8 cellular contexts compared by ENCODE assay signal in the genomic region with DNA sequence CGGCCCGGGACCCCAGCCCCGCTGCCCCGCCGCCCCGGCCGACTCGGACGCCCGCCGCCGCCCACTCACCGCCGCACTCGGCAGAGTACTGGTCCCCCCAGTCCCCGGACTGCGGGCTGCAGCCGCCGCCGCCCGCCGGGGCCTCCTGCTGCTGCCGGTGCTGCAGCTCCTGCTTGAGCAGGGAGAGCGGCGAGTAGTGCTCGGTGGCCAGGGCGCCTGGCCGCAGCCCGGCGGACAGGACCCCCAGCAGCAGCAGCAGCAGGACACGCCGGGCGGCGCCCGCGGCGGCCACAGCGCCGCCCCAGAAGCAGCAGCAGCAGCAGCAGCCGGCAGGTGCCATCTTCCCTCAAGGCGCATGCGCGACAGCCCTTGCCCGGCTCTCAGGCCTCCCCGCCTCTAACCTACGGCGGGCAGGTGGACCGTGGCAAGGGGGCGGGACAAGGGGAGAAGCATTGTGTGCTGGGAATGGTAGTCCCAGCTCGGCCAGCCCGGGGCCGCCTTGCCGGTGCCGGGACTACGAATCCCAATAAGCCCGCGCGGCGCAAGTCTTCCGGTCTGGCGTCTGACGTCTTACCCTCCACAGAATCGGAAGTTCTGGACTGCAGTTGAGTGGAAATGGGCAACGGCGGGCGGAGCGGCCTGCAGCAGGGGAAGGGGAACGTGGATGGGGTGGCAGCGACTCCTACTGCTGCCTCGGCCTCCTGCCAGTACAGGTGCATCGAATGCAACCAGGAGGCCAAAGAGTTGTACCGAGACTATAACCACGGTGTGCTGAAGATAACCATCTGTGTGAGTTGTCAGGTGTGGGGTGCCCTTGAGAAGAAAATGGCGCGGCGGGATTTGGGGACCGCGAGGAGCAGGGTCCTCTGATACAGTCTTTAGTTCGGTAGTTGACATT.
DNase-seq lines count a peak whose midpoint lies in the region; ATAC-seq and FAIRE-seq lines count a peak whose summit lies in the region.

A gene (plus strand): TSS at position 604 of the 898 bp plus-strand sequence. CDS start 12 bp downstream, at position 616.
A gene with protein sequence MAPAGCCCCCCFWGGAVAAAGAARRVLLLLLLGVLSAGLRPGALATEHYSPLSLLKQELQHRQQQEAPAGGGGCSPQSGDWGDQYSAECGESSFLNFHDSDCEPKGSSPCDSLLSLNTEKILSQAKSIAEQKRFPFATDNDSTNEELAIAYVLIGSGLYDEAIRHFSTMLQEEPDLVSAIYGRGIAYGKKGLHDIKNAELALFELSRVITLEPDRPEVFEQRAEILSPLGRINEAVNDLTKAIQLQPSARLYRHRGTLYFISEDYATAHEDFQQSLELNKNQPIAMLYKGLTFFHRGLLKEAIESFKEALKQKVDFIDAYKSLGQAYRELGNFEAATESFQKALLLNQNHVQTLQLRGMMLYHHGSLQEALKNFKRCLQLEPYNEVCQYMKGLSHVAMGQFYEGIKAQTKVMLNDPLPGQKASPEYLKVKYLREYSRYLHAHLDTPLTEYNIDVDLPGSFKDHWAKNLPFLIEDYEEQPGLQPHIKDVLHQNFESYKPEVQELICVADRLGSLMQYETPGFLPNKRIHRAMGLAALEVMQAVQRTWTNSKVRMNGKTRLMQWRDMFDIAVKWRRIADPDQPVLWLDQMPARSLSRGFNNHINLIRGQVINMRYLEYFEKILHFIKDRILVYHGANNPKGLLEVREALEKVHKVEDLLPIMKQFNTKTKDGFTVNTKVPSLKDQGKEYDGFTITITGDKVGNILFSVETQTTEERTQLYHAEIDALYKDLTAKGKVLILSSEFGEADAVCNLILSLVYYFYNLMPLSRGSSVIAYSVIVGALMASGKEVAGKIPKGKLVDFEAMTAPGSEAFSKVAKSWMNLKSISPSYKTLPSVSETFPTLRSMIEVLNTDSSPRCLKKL (minus strand): TSS at position 371 of the 898 bp plus-strand sequence. CDS start 31 bp downstream, at position 340.

- ATAC-seq in GM19324 (IDR thresholded peaks at IDR 0.05; ENCODE audit: low FRiP score, unreplicated experiment): peak; percentile 97
- peak; percentile 80 for ATAC-seq in HG03469 (IDR thresholded peaks at IDR 0.05; ENCODE audit: unreplicated experiment)

- peak; percentile 14 for FAIRE-seq in colon (lab: Jason Lieb, UNC)

- DNase-seq in C1 segment of cervical spinal cord (lab: John Stamatoyannopoulos, UW) (peak; percentile 77 to 99 (median 97)), NCI-H526 (lab: John Stamatoyannopoulos, UW) (peak; percentile 95 to 98), kidney tubule cell (ENCODE audit: low spot score) (peak; percentile 99)
- DNase-seq in activated CD4-positive, alpha-beta T cell treated with anti-CD3 and anti-CD28 coated beads for 48 hours: peak; percentile 98
- peak; percentile 82 to 98 (median 94) for DNase-seq in stimulated activated CD4-positive, alpha-beta T cell treated with anti-CD3 and anti-CD28 coated beads, Interleukin-1b, Interleukin-23, amount 100 ng/mL, for 24 hours (ENCODE audit: low read depth in 4 of 4, low spot score in 1 of 4)

Comparison
In these comparisons a context has a peak if more than half of its experiments do, and no peak if none do; other contexts are left out.
1. Peak in every context shown above with its lines: DNase-seq and ATAC-seq.